8 cellular contexts compared by ENCODE assay signal in the genomic region with DNA sequence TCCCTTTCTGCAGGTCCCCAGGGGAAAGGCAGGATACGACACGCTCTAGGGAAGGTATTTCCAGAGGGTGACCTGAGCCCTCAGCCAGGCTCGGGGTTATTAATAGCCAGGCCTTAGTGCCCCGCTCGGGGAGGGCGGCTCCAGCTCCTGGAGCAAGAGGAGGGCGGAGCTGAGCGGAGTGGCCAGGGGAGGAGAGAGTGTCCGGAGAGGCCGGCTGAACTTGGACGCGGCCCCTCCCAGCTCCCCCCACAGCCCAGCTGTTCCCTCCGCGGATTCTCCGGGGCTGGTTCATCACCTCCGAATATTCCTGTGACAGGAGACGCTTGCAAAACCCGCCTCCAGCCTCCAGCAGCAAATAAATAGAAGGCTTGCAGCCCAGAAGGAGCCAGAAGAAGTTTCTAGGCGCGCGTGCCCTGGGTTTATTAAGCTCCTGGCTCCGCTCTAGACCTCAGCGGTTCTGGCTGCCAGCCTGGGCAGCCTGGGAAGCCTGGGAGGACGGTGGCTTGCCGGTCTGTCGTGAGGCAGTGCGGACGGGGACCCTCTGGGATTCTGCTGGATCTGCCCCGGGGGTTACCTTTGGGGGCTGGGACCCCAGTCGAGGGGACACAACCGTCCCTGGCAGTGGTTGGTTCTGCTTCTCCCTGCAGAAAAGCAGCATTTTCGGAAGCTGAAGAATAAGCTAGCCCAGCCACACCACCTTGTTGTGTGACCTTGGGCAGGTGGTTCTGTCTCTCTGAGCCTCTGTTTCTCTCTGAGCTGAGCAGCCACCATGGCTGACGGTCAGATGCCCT. TPM values are rescaled to one million over a fixed set of nuclear protein-coding genes. Genes with fewer than 3 reads are reported as not detected.
DNase-seq lines count a peak whose midpoint lies in the region; ATAC-seq lines count a peak whose summit lies in the region.

TSS of gene HSPB8 (plus strand) at position 388 of the 791 bp plus-strand sequence. CDS start at position 770, 382 bp downstream.

- intact Hi-C loops in activated T-helper 2 cell treated with anti-CD3 and anti-CD28 coated beads, Interferon-gamma antibody, Interleukin-2, Interleukin-4, amounts not matched to agents 10 μg/mL and 5 μg/mL and 100 μg/mL, durations not matched to agents 14 hours and 24 hours and 36 hours (cut with micrococcal nuclease), result no loop called here

- DNase-seq in anterior cingulate cortex (lab: John Stamatoyannopoulos, UW), result peak in 54 of 58 donors; percentile 24 to 87 (median 64)
- DNase-seq in hepatic stellate cell (ENCODE audit: low spot score), result peak; percentile 96
- DNase-seq in activated T-helper 2 cell treated with anti-CD3 and anti-CD28 coated beads, Interferon-gamma antibody, Interleukin-2, Interleukin-4, amounts not matched to agents 10 μg/mL and 5 μg/mL and 100 μg/mL, durations not matched to agents 14 hours and 24 hours and 36 hours (ENCODE audit: low spot score), result no peak

- H3K4me1 ChIP-seq in HUES64 (ENCODE audit: insufficient read depth, low read length) (peaks cover 40% of the 10 kb centered on the region), rectal smooth muscle tissue (ENCODE audit: control insufficient read depth, insufficient read depth, low read length) (peaks cover 10% of the 10 kb centered on the region)

- 9% methylated on average over 33 of the region's 33 CpGs for WGBS in HUES64

- H3K4me1 Mint-ChIP-seq in activated T-helper 2 cell treated with anti-CD3 and anti-CD28 coated beads, Interferon-gamma antibody, Interleukin-2, Interleukin-4, amounts not matched to agents 10 μg/mL and 5 μg/mL and 100 μg/mL, durations not matched to agents 14 hours and 24 hours and 36 hours (ENCODE audit: low read depth), result no peaks in the 10 kb centered on the region
- no peaks in the 10 kb centered on the region for H3K4me1 Mint-ChIP-seq in activated T-helper 17 cell treated with anti-CD3 and anti-CD28 coated beads, Interleukin-2, amount 50 U/mL, for 72 hours

- H3K9me3 ChIP-seq in HUES64 (ENCODE audit: insufficient read depth, low read depth, low read length), result no peaks in the 10 kb centered on the region

- no peak within 1 kb of the TSS for H3K4me3 Mint-ChIP-seq in activated T-helper 2 cell treated with anti-CD3 and anti-CD28 coated beads, Interferon-gamma antibody, Interleukin-2, Interleukin-4, amounts not matched to agents 10 μg/mL and 5 μg/mL and 100 μg/mL, durations not matched to agents 14 hours and 24 hours and 36 hours (ENCODE audit: low read depth)
- no peak within 1 kb of the TSS for H3K4me3 Mint-ChIP-seq in activated T-helper 17 cell treated with anti-CD3 and anti-CD28 coated beads, Interleukin-2, amount 50 U/mL, for 72 hours

- peaks cover 3% of the 10 kb centered on the region for H3K27me3 Mint-ChIP-seq in activated T-helper 2 cell treated with anti-CD3 and anti-CD28 coated beads, Interferon-gamma antibody, Interleukin-2, Interleukin-4, amounts not matched to agents 10 μg/mL and 5 μg/mL and 100 μg/mL, durations not matched to agents 14 hours and 24 hours and 36 hours (ENCODE audit: low read depth)
- H3K27me3 Mint-ChIP-seq in activated T-helper 17 cell treated with anti-CD3 and anti-CD28 coated beads, Interleukin-2, amount 50 U/mL, for 72 hours, result peaks cover 10% of the 10 kb centered on the region

- H3K4me3 ChIP-seq in HUES64 (ENCODE audit: low read length), result peak within 1 kb of the TSS; percentile 44
- H3K4me3 ChIP-seq in rectal smooth muscle tissue (ENCODE audit: low read length), result peak within 1 kb of the TSS; percentile 83

- ATAC-seq in GM18858 (IDR thresholded peaks at IDR 0.05; ENCODE audit: unreplicated experiment) (no peak), GM18502 (IDR thresholded peaks at IDR 0.05; ENCODE audit: poor library complexity, unreplicated experiment) (no peak)
- ATAC-seq in activated T-helper 17 cell treated with anti-CD3 and anti-CD28 coated beads, Interleukin-2, amount 50 U/mL, for 72 hours (replicated peaks), result no peak

- H3K36me3 Mint-ChIP-seq in activated T-helper 2 cell treated with anti-CD3 and anti-CD28 coated beads, Interferon-gamma antibody, Interleukin-2, Interleukin-4, amounts not matched to agents 10 μg/mL and 5 μg/mL and 100 μg/mL, durations not matched to agents 14 hours and 24 hours and 36 hours (ENCODE audit: low read depth), result no peaks in the 10 kb centered on the region
- no peaks in the 10 kb centered on the region for H3K36me3 Mint-ChIP-seq in activated T-helper 17 cell treated with anti-CD3 and anti-CD28 coated beads, Interleukin-2, amount 50 U/mL, for 72 hours (ENCODE audit: low read depth)

- H3K9ac ChIP-seq in HUES64 (ENCODE audit: low read depth, low read length) (peak within 1 kb of the TSS; percentile 44; the same call in 1 of the 2 replicates), rectal smooth muscle tissue (ENCODE audit: low read length) (peak within 1 kb of the TSS; percentile 92)

- no peaks in the 10 kb centered on the region for H3K36me3 ChIP-seq in HUES64 (ENCODE audit: insufficient read depth, low read length)
- H3K36me3 ChIP-seq in rectal smooth muscle tissue (ENCODE audit: control insufficient read depth, insufficient read depth, low read length), result no peaks in the 10 kb centered on the region

- H3K27ac ChIP-seq in HUES64 (ENCODE audit: low read depth, low read length), result peak within 1 kb of the TSS; percentile 29; the same call in 1 of the 2 replicates
- H3K27ac ChIP-seq in rectal smooth muscle tissue (ENCODE audit: low read depth, low read length), result peak within 1 kb of the TSS; percentile 99

- no peak within 1 kb of the TSS for H3K27ac Mint-ChIP-seq in activated T-helper 2 cell treated with anti-CD3 and anti-CD28 coated beads, Interferon-gamma antibody, Interleukin-2, Interleukin-4, amounts not matched to agents 10 μg/mL and 5 μg/mL and 100 μg/mL, durations not matched to agents 14 hours and 24 hours and 36 hours
- no peak within 1 kb of the TSS for H3K27ac Mint-ChIP-seq in activated T-helper 17 cell treated with anti-CD3 and anti-CD28 coated beads, Interleukin-2, amount 50 U/mL, for 72 hours

- no peaks in the 10 kb centered on the region for H3K9me3 Mint-ChIP-seq in activated T-helper 2 cell treated with anti-CD3 and anti-CD28 coated beads, Interferon-gamma antibody, Interleukin-2, Interleukin-4, amounts not matched to agents 10 μg/mL and 5 μg/mL and 100 μg/mL, durations not matched to agents 14 hours and 24 hours and 36 hours
- no peaks in the 10 kb centered on the region for H3K9me3 Mint-ChIP-seq in activated T-helper 17 cell treated with anti-CD3 and anti-CD28 coated beads, Interleukin-2, amount 50 U/mL, for 72 hours

- H3K27me3 ChIP-seq in HUES64 (ENCODE audit: insufficient read depth, low read length), result peaks cover 7% of the 10 kb centered on the region
- H3K27me3 ChIP-seq in rectal smooth muscle tissue (ENCODE audit: control insufficient read depth, insufficient read depth, low read length), result no peaks in the 10 kb centered on the region

RNA-seq across cellular contexts. Expression of gene HSPB8, which starts in this region (rescaled TPM):
- 4.4 TPM for polyA plus RNA-seq in HUES64 (2013, experiment 1 of 2)
- polyA plus RNA-seq in HUES64 (2013, experiment 2 of 2), result 4.4 TPM
- not detected in 2 replicates for total RNA-seq in activated T-helper 2 cell treated with anti-CD3 and anti-CD28 coated beads, Interferon-gamma antibody, Interleukin-2, Interleukin-4, amounts not matched to agents 10 μg/mL and 5 μg/mL and 100 μg/mL, durations not matched to agents 14 hours and 24 hours and 36 hours
- not detected for total RNA-seq in activated T-helper 17 cell treated with anti-CD3 and anti-CD28 coated beads, Interleukin-2, amount 50 U/mL, for 72 hours
